10 cellular contexts compared by ENCODE assay signal in the genomic region with DNA sequence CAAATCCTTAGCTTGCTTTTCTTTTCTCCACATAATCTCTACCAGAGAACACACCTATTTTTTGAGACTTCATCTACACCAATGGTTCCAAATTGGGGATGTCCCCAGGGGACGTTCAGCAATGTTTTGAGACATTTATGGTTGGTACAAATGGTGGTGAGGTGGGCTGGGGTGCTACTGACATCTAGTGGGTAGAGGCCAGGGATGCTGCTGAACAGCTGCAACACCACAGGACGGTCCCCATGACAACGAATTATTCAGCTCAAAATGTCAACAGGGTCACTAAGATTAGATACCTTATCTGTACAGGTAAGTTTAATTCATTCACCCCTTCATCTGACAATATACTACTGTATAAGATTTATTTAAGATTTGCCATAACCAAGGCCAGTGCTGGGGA. TPM values are rescaled to one million over a fixed set of nuclear protein-coding genes. Genes with fewer than 3 reads are reported as not detected.
A peak's percentile ranks its signal among the peaks of the same experiment; 100 is the strongest.
DNase-seq lines count a peak whose midpoint lies in the region; ATAC-seq lines count a peak whose summit lies in the region.
"Had no signal": no experiment of that assay in that cellular context is flagged by ENCODE, and none has a peak within 500 bp of the region (broad histone marks: within the 10 kb centered on the region; RNA-seq: fewer than 3 reads in every experiment).

No MANE protein-coding gene starts in this region.

- DNase-seq in A172 (ENCODE audit: low spot score) = peak; percentile 8
- DNase-seq in SK-MEL-5 (ENCODE audit: low read depth, low spot score) = peak; percentile 38
- DNase-seq in germinal center (ENCODE audit: low spot score) = peak; percentile 5
- DNase-seq in NCI-H1048 (lab: John Stamatoyannopoulos, UW) = no peak
- DNase-seq in AG08396 (ENCODE audit: low spot score) = no peak
- DNase-seq: foreskin melanocyte; stimulated activated CD4-positive, alpha-beta T cell treated with anti-CD3 and anti-CD28 coated beads, Interleukin-15, amount 100 ng/mL, for 24 hours had no signal

- in situ Hi-C loops in SK-MEL-5 (cut with HindIII; ENCODE audit: low pct_unique_long_range_greater_than_20kb, low sequenced_read_pairs) = no loop called here

- ATAC-seq in GM18498 (IDR thresholded peaks at IDR 0.05; ENCODE audit: unreplicated experiment) = peak; percentile 53
- ATAC-seq in HG03571 (IDR thresholded peaks at IDR 0.05; ENCODE audit: unreplicated experiment) = no peak
- no peak for ATAC-seq in GM21390 (IDR thresholded peaks at IDR 0.05; ENCODE audit: unreplicated experiment)

RNA-seq across cellular contexts. Expression of a gene that starts 14.4 kb away (rescaled TPM):
- total RNA-seq in A172 (2014; rRNA removed; shearing (Covaris generic)) = 16.1 and 23.2 TPM in 2 replicates
- total RNA-seq in SK-MEL-5 (2014; rRNA removed; shearing (Covaris generic)) = 17.6 and 18.6 TPM in 2 replicates
- polyA plus RNA-seq in SK-MEL-5 (2015; cell fraction: cytosol; rRNA removed) = 12.1 and 13.2 TPM in 2 replicates
- polyA plus RNA-seq in SK-MEL-5 (2015; cell fraction: nucleus; rRNA removed) = 84.3 and 91.4 TPM in 2 replicates

Comparison
In these comparisons a context has a peak if more than half of its experiments do, and no peak if none do; other contexts are left out.
1. DNase-seq: peak in A172 (single experiment), SK-MEL-5 (single experiment) and germinal center (single experiment); none in NCI-H1048 (single experiment) and AG08396 (single experiment).